Comparison of ENCODE assay signal across 8 cellular contexts in the genomic region with DNA sequence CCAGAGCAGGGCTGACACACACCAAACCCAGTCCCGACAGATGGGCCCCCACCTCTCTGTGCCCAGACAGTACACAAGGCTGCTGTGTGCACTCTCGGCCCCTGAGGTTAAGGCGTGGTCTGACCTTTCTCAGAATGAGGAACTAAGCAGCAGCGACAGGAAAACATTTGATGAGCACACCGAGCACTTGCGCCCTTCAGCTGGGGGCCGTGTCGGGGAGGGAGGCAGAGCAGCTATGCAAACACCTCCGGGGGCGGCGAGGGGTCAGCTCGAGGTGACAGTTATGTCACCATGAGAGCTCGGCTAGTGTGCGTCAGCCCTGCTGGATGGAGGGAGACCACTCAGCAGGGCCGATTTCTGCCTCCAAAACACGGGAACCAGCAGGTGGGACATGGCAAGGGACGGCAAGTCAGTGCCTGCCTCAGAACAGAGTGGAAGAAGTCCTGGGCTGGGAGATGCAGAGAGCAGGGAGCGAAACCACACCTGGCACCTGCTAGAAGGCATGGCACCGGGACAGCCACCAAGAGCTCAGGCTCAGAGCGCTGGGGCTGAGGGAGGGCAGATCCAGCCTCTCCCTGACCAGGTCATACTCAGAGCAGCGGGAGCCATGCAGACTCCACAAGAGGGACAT. TPM values are rescaled to one million over a fixed set of nuclear protein-coding genes. Genes with fewer than 3 reads are reported as not detected.
DNase-seq lines count a peak whose midpoint lies in the region; ATAC-seq and TF ChIP-seq lines count a peak whose summit lies in the region.

No MANE protein-coding gene starts in this region.

- no peaks in the 10 kb centered on the region for H3K36me3 Mint-ChIP-seq in activated T-helper 1 cell treated with anti-CD3 and anti-CD28 coated beads, Interleukin-12 subunit alpha, Interleukin-12 subunit beta, Interleukin-2, Interleukin-4 antibody, amounts not matched to agents 30 ng/mL and 10 ng/mL and 1 ng/mL, durations not matched to agents 14 hours and 24 hours and 36 hours (ENCODE audit: low read depth)
- no peaks in the 10 kb centered on the region for H3K36me3 Mint-ChIP-seq in glutamatergic neuron (ENCODE audit: unreplicated experiment)

- H3K4me1 Mint-ChIP-seq in activated T-helper 1 cell treated with anti-CD3 and anti-CD28 coated beads, Interleukin-12 subunit alpha, Interleukin-12 subunit beta, Interleukin-2, Interleukin-4 antibody, amounts not matched to agents 30 ng/mL and 10 ng/mL and 1 ng/mL, durations not matched to agents 14 hours and 24 hours and 36 hours (ENCODE audit: low read depth): peaks cover 21% of the 10 kb centered on the region
- peaks cover 3% of the 10 kb centered on the region for H3K4me1 Mint-ChIP-seq in glutamatergic neuron (ENCODE audit: low read depth, unreplicated experiment)

- H3K9ac ChIP-seq in Karpas-422 (ENCODE audit: low read length): peak overlapping the region; percentile 24; the same call in 1 of the 2 replicates
- peak overlapping the region; percentile 76 for H3K9ac ChIP-seq in neuronal stem cell (ENCODE audit: low read depth, low read length, poor library complexity)

- H4K8ac ChIP-seq in neuronal stem cell (ENCODE audit: low read depth, low read length): no peak overlapping the region

- H2BK12ac ChIP-seq in neuronal stem cell (ENCODE audit: low read length): no peak overlapping the region

- peaks cover 13% of the 10 kb centered on the region for H3K27me3 Mint-ChIP-seq in activated T-helper 1 cell treated with anti-CD3 and anti-CD28 coated beads, Interleukin-12 subunit alpha, Interleukin-12 subunit beta, Interleukin-2, Interleukin-4 antibody, amounts not matched to agents 30 ng/mL and 10 ng/mL and 1 ng/mL, durations not matched to agents 14 hours and 24 hours and 36 hours (ENCODE audit: insufficient read depth)
- no peaks in the 10 kb centered on the region for H3K27me3 Mint-ChIP-seq in glutamatergic neuron (ENCODE audit: unreplicated experiment)

- H3K79me2 ChIP-seq in Karpas-422 (ENCODE audit: low read length): no peaks in the 10 kb centered on the region

- no peak overlapping the region for H3K14ac ChIP-seq in neuronal stem cell (ENCODE audit: low read length)

- no CpG with 5 or more reads among the region's 21 CpGs for WGBS in neuronal stem cell (ENCODE audit: extremely low coverage in 2 of 2, insufficient read length in 2 of 2, insufficient replicate concordance in 1 of 2), 2 donors

- intact Hi-C loops in activated T-helper 1 cell treated with anti-CD3 and anti-CD28 coated beads, Interleukin-12 subunit alpha, Interleukin-12 subunit beta, Interleukin-2, Interleukin-4 antibody, amounts not matched to agents 30 ng/mL and 10 ng/mL and 1 ng/mL, durations not matched to agents 14 hours and 24 hours and 36 hours (cut with micrococcal nuclease): loop anchor here (5.0 kb wide), 1 partner anchor 116 kb away; no protein-coding TSS in a partner anchor

- no peak overlapping the region for H2BK120ac ChIP-seq in neuronal stem cell (ENCODE audit: low read depth, low read length)

- no peaks in the 10 kb centered on the region for H3K9me3 ChIP-seq in Karpas-422 (ENCODE audit: low read length)
- no peaks in the 10 kb centered on the region for H3K9me3 ChIP-seq in neuronal stem cell (replicated peaks in 1 of 2; ENCODE audit: control insufficient read depth in 2 of 2, insufficient read depth in 1 of 2, low read depth in 1 of 2, low read length in 2 of 2)

- peak; percentile 44 for DNase-seq in NCI-H146 (lab: John Stamatoyannopoulos, UW)
- no peak for DNase-seq in NCI-H146 treated with DMSO at 0.1 percent for 48 hours (lab: John Stamatoyannopoulos, UW; ENCODE audit: unreplicated experiment)
- DNase-seq in Karpas-422: peak; percentile 84
- DNase-seq in activated T-helper 1 cell treated with anti-CD3 and anti-CD28 coated beads, Interleukin-12 subunit alpha, Interleukin-12 subunit beta, Interleukin-2, Interleukin-4 antibody, amounts not matched to agents 30 ng/mL and 10 ng/mL and 1 ng/mL, durations not matched to agents 14 hours and 24 hours and 36 hours (ENCODE audit: low spot score): peak; percentile 20
- no peak for DNase-seq in neuronal stem cell (ENCODE audit: low spot score)
- no peak for DNase-seq in cerebellar cortex (ENCODE audit: low spot score)
- no peak for DNase-seq in glutamatergic neuron

- H3K27ac Mint-ChIP-seq in activated T-helper 1 cell treated with anti-CD3 and anti-CD28 coated beads, Interleukin-12 subunit alpha, Interleukin-12 subunit beta, Interleukin-2, Interleukin-4 antibody, amounts not matched to agents 30 ng/mL and 10 ng/mL and 1 ng/mL, durations not matched to agents 14 hours and 24 hours and 36 hours: peak overlapping the region; percentile 70
- no peak overlapping the region for H3K27ac Mint-ChIP-seq in glutamatergic neuron (ENCODE audit: unreplicated experiment)

- peak overlapping the region; percentile 60 for H3K4me2 ChIP-seq in Karpas-422 (ENCODE audit: low read depth, low read length, poor library complexity, severe bottlenecking)
- H3K4me2 ChIP-seq in neuronal stem cell (ENCODE audit: insufficient read depth, low read length, poor library complexity, severe bottlenecking): no peak overlapping the region

- peak overlapping the region; percentile 82 for H3K18ac ChIP-seq in neuronal stem cell (ENCODE audit: low read length)

- peak overlapping the region; percentile 51 for H2AK5ac ChIP-seq in neuronal stem cell (ENCODE audit: low read depth, low read length)

- H4K91ac ChIP-seq in neuronal stem cell (ENCODE audit: low read depth, low read length, poor library complexity): no peak overlapping the region

- no peak overlapping the region for H3K27ac ChIP-seq in Karpas-422 (ENCODE audit: low read length)
- H3K27ac ChIP-seq in neuronal stem cell (replicated peaks; ENCODE audit: low read length): no peak overlapping the region

- peak overlapping the region; percentile 35; the same call in 1 of the 2 replicates for H3K4me3 ChIP-seq in Karpas-422 (ENCODE audit: low read length)
- H3K4me3 ChIP-seq in neuronal stem cell (ENCODE audit: low read length in 2 of 2): no peak overlapping the region

- no peaks in the 10 kb centered on the region for H3K27me3 ChIP-seq in Karpas-422 (ENCODE audit: low read length)
- no peaks in the 10 kb centered on the region for H3K27me3 ChIP-seq in neuronal stem cell (ENCODE audit: control insufficient read depth in 3 of 3, insufficient read depth in 3 of 3, low read depth in 1 of 3, low read length in 3 of 3)

- no peak for TF ChIP-seq CTCF in glutamatergic neuron (IDR thresholded peaks at IDR 0.05; ENCODE audit: partially characterized antibody, unreplicated experiment)

- peak overlapping the region; percentile 53 for H3K4me3 Mint-ChIP-seq in activated T-helper 1 cell treated with anti-CD3 and anti-CD28 coated beads, Interleukin-12 subunit alpha, Interleukin-12 subunit beta, Interleukin-2, Interleukin-4 antibody, amounts not matched to agents 30 ng/mL and 10 ng/mL and 1 ng/mL, durations not matched to agents 14 hours and 24 hours and 36 hours
- H3K4me3 Mint-ChIP-seq in glutamatergic neuron (ENCODE audit: unreplicated experiment): no peak overlapping the region

- no peak overlapping the region for H3K4ac ChIP-seq in neuronal stem cell (ENCODE audit: low read length)

- no peak overlapping the region for H2BK15ac ChIP-seq in neuronal stem cell (ENCODE audit: low read length)

- ATAC-seq in GM21786 (IDR thresholded peaks at IDR 0.05; ENCODE audit: unreplicated experiment): peak; percentile 99

- H3K36me3 ChIP-seq in Karpas-422 (ENCODE audit: insufficient read depth, low read length) (no peaks in the 10 kb centered on the region), neuronal stem cell (replicated peaks in 1 of 2; ENCODE audit: control insufficient read depth in 2 of 2, insufficient read depth in 2 of 2, low read length in 2 of 2) (peaks cover 0 to 43% of the 10 kb centered on the region in 2 donors)

- H3K23ac ChIP-seq in neuronal stem cell (ENCODE audit: low read depth, low read length, poor library complexity): peak overlapping the region; percentile 35

- no peaks in the 10 kb centered on the region for H4K20me1 ChIP-seq in Karpas-422 (ENCODE audit: insufficient read depth, low read depth, low read length)

- no peaks in the 10 kb centered on the region for H3K79me1 ChIP-seq in neuronal stem cell (ENCODE audit: low read depth, low read length)

- H3K9me2 ChIP-seq in Karpas-422 (replicated peaks; ENCODE audit: insufficient read depth, low read length): no peaks in the 10 kb centered on the region

- H3K9me3 Mint-ChIP-seq in activated T-helper 1 cell treated with anti-CD3 and anti-CD28 coated beads, Interleukin-12 subunit alpha, Interleukin-12 subunit beta, Interleukin-2, Interleukin-4 antibody, amounts not matched to agents 30 ng/mL and 10 ng/mL and 1 ng/mL, durations not matched to agents 14 hours and 24 hours and 36 hours: no peaks in the 10 kb centered on the region
- no peaks in the 10 kb centered on the region for H3K9me3 Mint-ChIP-seq in glutamatergic neuron (ENCODE audit: unreplicated experiment)

- H2AFZ ChIP-seq in Karpas-422 (ENCODE audit: low read length): peak overlapping the region; percentile 73; the same call in 1 of the 2 replicates
- H2AFZ ChIP-seq in neuronal stem cell (ENCODE audit: low read length): no peak overlapping the region

- H3K4me1 ChIP-seq in Karpas-422 (ENCODE audit: low read length) (peaks cover 12% of the 10 kb centered on the region), neuronal stem cell (ENCODE audit: control insufficient read depth in 2 of 2, insufficient read depth in 1 of 2, low read depth in 1 of 2, low read length in 2 of 2) (peaks cover 2 to 8% of the 10 kb centered on the region in 2 donors)

- H2BK5ac ChIP-seq in neuronal stem cell (ENCODE audit: low read length): peak overlapping the region; percentile 70

RNA-seq across cellular contexts. Expression of gene CHST15, which starts 57.4 kb away (rescaled TPM):
- 0.07 TPM in 1 of 2 replicates, not detected in the other for total RNA-seq in Karpas-422 (2014; rRNA removed; shearing (Covaris generic); ENCODE audit: low replicate concordance)
- total RNA-seq in activated T-helper 1 cell treated with anti-CD3 and anti-CD28 coated beads, Interleukin-12 subunit alpha, Interleukin-12 subunit beta, Interleukin-2, Interleukin-4 antibody, amounts not matched to agents 30 ng/mL and 10 ng/mL and 1 ng/mL, durations not matched to agents 14 hours and 24 hours and 36 hours: 0.15 and 0.18 TPM in 2 replicates
- 0.42 TPM for polyA plus RNA-seq in neuronal stem cell (2013, experiment 1 of 2)
- polyA plus RNA-seq in neuronal stem cell (2013, experiment 2 of 2): 0.43 TPM
- total RNA-seq in glutamatergic neuron (ENCODE audit: unreplicated experiment): 2.4 TPM

Comparison
In these comparisons a context has a peak if more than half of its experiments do, and no peak if none do; other contexts are left out.
1. DNase-seq: peak in NCI-H146 (single experiment), Karpas-422 (single experiment) and activated T-helper 1 cell treated with anti-CD3 and anti-CD28 coated beads, Interleukin-12 subunit alpha, Interleukin-12 subunit beta, Interleukin-2, Interleukin-4 antibody, amounts not matched to agents 30 ng/mL and 10 ng/mL and 1 ng/mL, durations not matched to agents 14 hours and 24 hours and 36 hours (single experiment); none in NCI-H146 treated with DMSO at 0.1 percent for 48 hours (single experiment), neuronal stem cell (single experiment), cerebellar cortex (single experiment) and glutamatergic neuron (single experiment).